Comparison of ENCODE assay signal across 16 cellular contexts in the genomic region with DNA sequence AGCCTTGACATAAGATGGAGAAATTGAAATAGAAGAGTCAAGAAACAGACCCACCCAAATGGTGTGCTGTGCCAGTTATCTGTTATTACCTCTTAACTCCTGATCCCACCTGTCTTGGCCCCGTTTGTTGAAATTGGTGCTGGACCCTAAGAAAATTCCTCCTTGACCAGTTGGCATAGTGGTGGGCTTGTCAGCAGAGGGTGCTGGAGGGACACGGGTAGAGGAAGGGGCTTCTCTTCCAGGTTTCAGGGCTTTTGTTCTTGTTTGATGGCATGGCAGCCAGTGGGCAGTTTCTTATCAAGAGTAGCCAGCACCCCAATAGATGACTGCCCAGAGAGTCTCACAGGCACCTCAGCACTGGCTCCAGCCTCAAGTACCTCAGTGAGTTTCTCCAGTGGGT. TPM values are rescaled to one million over a fixed set of nuclear protein-coding genes. Genes with fewer than 3 reads are reported as not detected.
DNase-seq lines count a peak whose midpoint lies in the region; ATAC-seq and TF ChIP-seq lines count a peak whose summit lies in the region.
"Had no signal": no experiment of that assay in that cellular context is flagged by ENCODE, and none has a peak within 500 bp of the region (broad histone marks: within the 10 kb centered on the region; RNA-seq: fewer than 3 reads in every experiment).

No MANE protein-coding gene starts in this region.

- intact Hi-C loops in Panc1 (cut with micrococcal nuclease; ENCODE audit: unreplicated experiment): no loop called here
- intact Hi-C loops in thyroid gland (cut with DNase I): no loop called here

- POLR2A ChIA-PET in SK-N-SH (lab: Yijun Ruan, JAX) (no interaction called here), Panc1 (lab: Charles Lee) (no interaction called here)

- peak; percentile 63 for TF ChIP-seq RAD21 in SK-N-SH (IDR thresholded peaks at IDR 0.05; ENCODE audit: low read length)

- H3K4me3 ChIP-seq in SK-N-SH (ENCODE audit: low read depth in 2 of 2, low read length in 1 of 2): no peak overlapping the region
- no peak overlapping the region for H3K4me3 ChIP-seq in Panc1 (ENCODE audit: low read depth in 2 of 2, low read length in 2 of 2)
- H3K4me3 ChIP-seq in epithelial cell of proximal tubule (ENCODE audit: low read depth, low read length): no peak overlapping the region
- H3K4me3 ChIP-seq in thyroid gland (replicated peaks in 1 of 3): no peak overlapping the region
- H3K4me3 ChIP-seq: lung had no signal

- in situ Hi-C loops in Panc1 (cut with HindIII; ENCODE audit: low pct_unique_long_range_greater_than_20kb, low sequenced_read_pairs): no loop called here

- peaks cover 14 to 22% of the 10 kb centered on the region in 2 experiments; a peak in 3 of 4 replicates for H3K4me1 ChIP-seq in SK-N-SH (ENCODE audit: control insufficient read depth in 1 of 2, insufficient read depth in 2 of 2, low read depth in 1 of 2, low read length in 1 of 2)
- H3K4me1 ChIP-seq in Panc1 (ENCODE audit: control insufficient read depth, insufficient read depth, low read length): no peaks in the 10 kb centered on the region
- no peaks in the 10 kb centered on the region for H3K4me1 ChIP-seq in thyroid gland

- H3K27me3 Mint-ChIP-seq in osteocyte (ENCODE audit: unreplicated experiment): peaks cover 29% of the 10 kb centered on the region
- H3K27me3 Mint-ChIP-seq: naive thymus-derived CD8-positive, alpha-beta T cell had no signal

- no peak overlapping the region for H2AFZ ChIP-seq in SK-N-SH (ENCODE audit: low read depth)

- H4K20me1 ChIP-seq in SK-N-SH (ENCODE audit: insufficient read depth): 0 out of 2 replicates have a peak, but pooled peaks cover 3% of the 10 kb centered on the region

- no peaks in the 10 kb centered on the region for H3K9me3 ChIP-seq in SK-N-SH
- H3K9me3 ChIP-seq in Panc1 (ENCODE audit: control insufficient read depth, insufficient read depth, low read depth, low read length): no peaks in the 10 kb centered on the region
- no peaks in the 10 kb centered on the region for H3K9me3 ChIP-seq in thyroid gland

- no peak overlapping the region for H3K4me2 ChIP-seq in SK-N-SH

- H3K4me3 Mint-ChIP-seq in osteocyte (ENCODE audit: unreplicated experiment): no peak overlapping the region
- H3K4me3 Mint-ChIP-seq: activated naive CD8-positive, alpha-beta T cell treated with anti-CD3 and anti-CD28 coated beads, Interleukin-2, amount 10 ng/mL, durations not matched to agents 7 days and 5 days; activated T-cell treated with anti-CD3 and anti-CD28 coated beads, Interleukin-2, amount 50 U/mL, for 72 hours; naive thymus-derived CD8-positive, alpha-beta T cell had no signal

- TF ChIP-seq POLR2A in thyroid gland (IDR thresholded peaks at IDR 0.05): no peak

- H3K36me3 Mint-ChIP-seq in osteocyte (ENCODE audit: unreplicated experiment): no peaks in the 10 kb centered on the region
- H3K36me3 Mint-ChIP-seq: naive thymus-derived CD8-positive, alpha-beta T cell had no signal

- no peaks in the 10 kb centered on the region for H3K9me3 Mint-ChIP-seq in osteocyte (ENCODE audit: unreplicated experiment)

- no peaks in the 10 kb centered on the region for H3K79me2 ChIP-seq in SK-N-SH (ENCODE audit: insufficient read depth)

- H3K27ac Mint-ChIP-seq in osteocyte (ENCODE audit: unreplicated experiment): no peak overlapping the region
- H3K27ac Mint-ChIP-seq: activated naive CD8-positive, alpha-beta T cell treated with anti-CD3 and anti-CD28 coated beads, Interleukin-2, amount 10 ng/mL, durations not matched to agents 7 days and 5 days; activated T-cell treated with anti-CD3 and anti-CD28 coated beads, Interleukin-2, amount 50 U/mL, for 72 hours had no signal

- H3F3A ChIP-seq in SK-N-SH (replicated peaks; ENCODE audit: insufficient read depth): no peaks in the 10 kb centered on the region

- no peak for DNase-seq in SK-N-SH
- DNase-seq in Panc1 (ENCODE audit: low read depth, low spot score): no peak
- DNase-seq in epithelial cell of proximal tubule (ENCODE audit: low read depth): no peak
- DNase-seq in osteocyte (ENCODE audit: extremely low spot score, unreplicated experiment): no peak
- DNase-seq in thyroid gland: no peak
- DNase-seq in SHP77 (lab: John Stamatoyannopoulos, UW): no peak
- DNase-seq: activated CD4-positive, alpha-beta T cell treated with anti-CD3 and anti-CD28 coated beads, Interleukin-2, amount 50 U/mL, for 4 hours; activated naive CD8-positive, alpha-beta T cell treated with anti-CD3 and anti-CD28 coated beads, Interleukin-2, amount 10 ng/mL, durations not matched to agents 7 days and 5 days; EL; KG1; naive thymus-derived CD8-positive, alpha-beta T cell; NCI-H1105 had no signal

- TF ChIP-seq CTCF in SK-N-SH (IDR thresholded peaks at IDR 0.05) (0 out of 2 replicates have a peak, but pooled peaks have one; percentile 10), Panc1 (IDR thresholded peaks at IDR 0.05) (peak; percentile 30), epithelial cell of proximal tubule (conservative IDR thresholded peaks at IDR 0.05; ENCODE audit: low read depth, low read length) (peak; percentile 22), osteocyte (IDR thresholded peaks at IDR 0.05) (peak; percentile 16), thyroid gland (IDR thresholded peaks at IDR 0.05) (no peak)

- H3K36me3 ChIP-seq in SK-N-SH (replicated peaks in 1 of 2; ENCODE audit: control insufficient read depth in 1 of 2, insufficient read depth in 2 of 2, low read length in 1 of 2) (no peaks in the 10 kb centered on the region), Panc1 (ENCODE audit: control insufficient read depth, insufficient read depth, low read length) (no peaks in the 10 kb centered on the region; the same call in 1 of the 2 replicates), thyroid gland (no peaks in the 10 kb centered on the region)

- ATAC-seq in SK-N-SH treated with all-trans-retinoic acid at 6 μM for 48 hours: no peak
- ATAC-seq in Panc1: no peak
- no peak for ATAC-seq in HG02981 (IDR thresholded peaks at IDR 0.05; ENCODE audit: unreplicated experiment)
- ATAC-seq: activated T-cell treated with anti-CD3 and anti-CD28 coated beads, Interleukin-2, amount 50 U/mL, for 72 hours; naive thymus-derived CD8-positive, alpha-beta T cell had no signal

- no TSS peak for BruUV-seq in Panc1 (replicated peaks; lab: Mats Ljungman, UMichigan)

- H3K4me1 Mint-ChIP-seq in osteocyte (ENCODE audit: unreplicated experiment): peaks cover 10% of the 10 kb centered on the region

- H3K9me2 ChIP-seq in SK-N-SH: no peaks in the 10 kb centered on the region

- CTCF ChIA-PET in SK-N-SH (lab: Yijun Ruan, JAX) (no interaction called here), Panc1 (lab: Charles Lee) (no interaction called here)

- no peak overlapping the region for H3K27ac ChIP-seq in SK-N-SH (ENCODE audit: low read depth in 2 of 2, low read length in 1 of 2)
- H3K27ac ChIP-seq in Panc1 (ENCODE audit: low read length): no peak overlapping the region
- no peak overlapping the region for H3K27ac ChIP-seq in thyroid gland

- H3K9ac ChIP-seq in SK-N-SH: no peak overlapping the region

- no peak for TF ChIP-seq EP300 in SK-N-SH (IDR thresholded peaks at IDR 0.05; ENCODE audit: borderline replicate concordance in 1 of 2, low read depth in 1 of 2, low read length in 1 of 2)

- 74% methylated on average over 2 of the region's 2 CpGs for WGBS in SK-N-SH (ENCODE audit: low lambda C conversion rate)
- WGBS in thyroid gland, 2 donors: 16 to 36% methylated on average over 2 of the region's 2 CpGs

- no peaks in the 10 kb centered on the region for H3K27me3 ChIP-seq in SK-N-SH (ENCODE audit: insufficient read depth)
- H3K27me3 ChIP-seq in Panc1 (ENCODE audit: control insufficient read depth, insufficient read depth, low read length): peaks cover 7% of the 10 kb centered on the region
- H3K27me3 ChIP-seq in thyroid gland: no peaks in the 10 kb centered on the region

TF ChIP-seq in SK-N-SH, 30 proteins besides CTCF, POLR2A, EP300 and RAD21 (continues in another document):
- TF ChIP-seq, protein P1, sequence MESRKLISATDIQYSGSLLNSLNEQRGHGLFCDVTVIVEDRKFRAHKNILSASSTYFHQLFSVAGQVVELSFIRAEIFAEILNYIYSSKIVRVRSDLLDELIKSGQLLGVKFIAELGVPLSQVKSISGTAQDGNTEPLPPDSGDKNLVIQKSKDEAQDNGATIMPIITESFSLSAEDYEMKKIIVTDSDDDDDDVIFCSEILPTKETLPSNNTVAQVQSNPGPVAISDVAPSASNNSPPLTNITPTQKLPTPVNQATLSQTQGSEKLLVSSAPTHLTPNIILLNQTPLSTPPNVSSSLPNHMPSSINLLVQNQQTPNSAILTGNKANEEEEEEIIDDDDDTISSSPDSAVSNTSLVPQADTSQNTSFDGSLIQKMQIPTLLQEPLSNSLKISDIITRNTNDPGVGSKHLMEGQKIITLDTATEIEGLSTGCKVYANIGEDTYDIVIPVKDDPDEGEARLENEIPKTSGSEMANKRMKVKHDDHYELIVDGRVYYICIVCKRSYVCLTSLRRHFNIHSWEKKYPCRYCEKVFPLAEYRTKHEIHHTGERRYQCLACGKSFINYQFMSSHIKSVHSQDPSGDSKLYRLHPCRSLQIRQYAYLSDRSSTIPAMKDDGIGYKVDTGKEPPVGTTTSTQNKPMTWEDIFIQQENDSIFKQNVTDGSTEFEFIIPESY (IDR thresholded peaks at IDR 0.05; ENCODE audit: borderline replicate concordance, low read depth): no peak
- TF ChIP-seq EZH2phosphoT487 (IDR thresholded peaks at IDR 0.05; ENCODE audit: borderline replicate concordance, low read depth): no peak

TF ChIP-seq in SK-N-SH treated with all-trans-retinoic acid at 6 μM for 48 hours, 23 proteins besides CTCF, POLR2A, EP300 and RAD21 (continues in another document):
- TF ChIP-seq PPARA (CRISPR knock-in tag; IDR thresholded peaks at IDR 0.05; ENCODE audit: borderline replicate concordance): no peak

RNA-seq across cellular contexts. Expression of a gene that starts 51.6 kb away (rescaled TPM):
- polyA plus RNA-seq in SK-N-SH (2012; rRNA removed): 4.2 and 9.5 TPM in 2 replicates
- 5.8 and 7.4 TPM in 2 replicates for polyA plus RNA-seq in SK-N-SH (2012; cell fraction: cytosol; rRNA removed)
- polyA plus RNA-seq in SK-N-SH (2012; cell fraction: nucleus; rRNA removed): 16.9 and 21.5 TPM in 2 replicates
- total RNA-seq in Panc1 (2021; ENCODE audit: unreplicated experiment): not detected
- polyA plus RNA-seq in Panc1 (2012; ENCODE audit: insufficient read length): not detected
- total RNA-seq in epithelial cell of proximal tubule: 1.4 TPM in 1 of 2 replicates, not detected in the other
- 7.6 and 9.0 TPM in 2 replicates for total RNA-seq in osteocyte
- under 1 TPM in 3 of 4 donors, not detected in 1; 0.33 to 0.98 (median 0.54) TPM for total RNA-seq in thyroid gland

Comparison
In these comparisons a context has a peak if more than half of its experiments do, and no peak if none do; other contexts are left out.
1. CTCF ChIP-seq: peak in SK-N-SH (single experiment), Panc1 (single experiment), epithelial cell of proximal tubule (single experiment) and osteocyte (single experiment); none in thyroid gland (0 of 6).